Comparison of ENCODE assay signal across 1 cellular context in genomic region chr1:201019321-201019977, GRCh38.
A peak's percentile ranks its signal among the peaks of the same experiment; 100 is the strongest.
TF ChIP-seq lines count a peak whose summit lies in the region.

No MANE protein-coding gene starts in this region.

TF ChIP-seq in HepG2, 621 proteins besides CTCF, POLR2A, EP300 and RAD21 (continued from another document and continues in another):
- TF ChIP-seq ZNF800 (CRISPR knock-in tag; IDR thresholded peaks at IDR 0.05) (no peak), ZNF746 (CRISPR knock-in tag; IDR thresholded peaks at IDR 0.05) (no peak), CEBPG (CRISPR knock-in tag; IDR thresholded peaks at IDR 0.05) (peak; percentile 83), ZNF775 (CRISPR knock-in tag; IDR thresholded peaks at IDR 0.05; ENCODE audit: borderline replicate concordance) (no peak), ZNF326 (CRISPR knock-in tag; IDR thresholded peaks at IDR 0.05; ENCODE audit: borderline replicate concordance) (no peak), NR2C2 (CRISPR knock-in tag; IDR thresholded peaks at IDR 0.05; ENCODE audit: borderline replicate concordance) (peak; percentile 55; the same call in 1 of the 2 replicates), NCOA1 (CRISPR knock-in tag; IDR thresholded peaks at IDR 0.05) (no peak), CBX1 (IDR thresholded peaks at IDR 0.05; ENCODE audit: low read depth) (no peak), TOE1 (CRISPR knock-in tag; IDR thresholded peaks at IDR 0.05) (no peak), ZNF354B (CRISPR knock-in tag; IDR thresholded peaks at IDR 0.05) (no peak), XRCC5 (optimal IDR thresholded peaks at IDR 0.05; ENCODE audit: low read length) (no peak), RCOR2 (CRISPR knock-in tag; IDR thresholded peaks at IDR 0.05) (0 out of 2 replicates have a peak, but pooled peaks have one; percentile 23), ZNF543 (CRISPR knock-in tag; IDR thresholded peaks at IDR 0.05) (no peak), ZNF225 (CRISPR knock-in tag; IDR thresholded peaks at IDR 0.05) (no peak), HNRNPH1 (optimal IDR thresholded peaks at IDR 0.05; ENCODE audit: low read depth, low read length) (no peak), FOSL2 (CRISPR knock-in tag; IDR thresholded peaks at IDR 0.05) (peak; percentile 52), ISL2 (CRISPR knock-in tag; IDR thresholded peaks at IDR 0.05) (no peak), UBTF (CRISPR knock-in tag; IDR thresholded peaks at IDR 0.05) (no peak), CEBPB (IDR thresholded peaks at IDR 0.05; ENCODE audit: borderline replicate concordance, low read depth, low read length) (peak; percentile 39; the same call in 1 of the 2 replicates), ZNF275 (CRISPR knock-in tag; IDR thresholded peaks at IDR 0.05; ENCODE audit: borderline replicate concordance) (no peak), HIC2 (CRISPR knock-in tag; IDR thresholded peaks at IDR 0.05; ENCODE audit: low read depth) (peak; percentile 77), ZNF761 (CRISPR knock-in tag; conservative IDR thresholded peaks at IDR 0.05) (no peak), SMAD1 (CRISPR knock-in tag; IDR thresholded peaks at IDR 0.05; ENCODE audit: borderline replicate concordance, low read depth) (no peak), SETDB1 (CRISPR knock-in tag; IDR thresholded peaks at IDR 0.05; ENCODE audit: borderline replicate concordance) (no peak), ZNF318 (CRISPR knock-in tag; IDR thresholded peaks at IDR 0.05) (no peak), IRF2 (CRISPR knock-in tag; IDR thresholded peaks at IDR 0.05) (no peak), TFDP2 (CRISPR knock-in tag; IDR thresholded peaks at IDR 0.05) (no peak), ZNF383 (CRISPR knock-in tag; IDR thresholded peaks at IDR 0.05; ENCODE audit: borderline replicate concordance) (no peak), ZNF784 (CRISPR knock-in tag; IDR thresholded peaks at IDR 0.05; ENCODE audit: borderline replicate concordance) (no peak), NKX3-1 (CRISPR knock-in tag; IDR thresholded peaks at IDR 0.05) (no peak), ZNF274 (CRISPR knock-in tag; IDR thresholded peaks at IDR 0.05) (no peak), FOXP1 (IDR thresholded peaks at IDR 0.05) (no peak), FOXP1 (CRISPR knock-in tag; IDR thresholded peaks at IDR 0.05) (no peak), TERF1 (CRISPR knock-in tag; IDR thresholded peaks at IDR 0.05) (no peak), ZNF232 (CRISPR knock-in tag; IDR thresholded peaks at IDR 0.05; ENCODE audit: borderline replicate concordance) (no peak), ZFYVE20 (CRISPR knock-in tag; IDR thresholded peaks at IDR 0.05; ENCODE audit: borderline replicate concordance, low read depth) (no peak), NR1H2 (CRISPR knock-in tag; IDR thresholded peaks at IDR 0.05; ENCODE audit: borderline replicate concordance, low read depth) (no peak), SKIL (CRISPR knock-in tag; IDR thresholded peaks at IDR 0.05; ENCODE audit: borderline replicate concordance) (no peak), GATAD2A (CRISPR knock-in tag; IDR thresholded peaks at IDR 0.05) (peak; percentile 45; the same call in 1 of the 2 replicates)
